Comparison of ENCODE assay signal across 9 cellular contexts in the genomic region with DNA sequence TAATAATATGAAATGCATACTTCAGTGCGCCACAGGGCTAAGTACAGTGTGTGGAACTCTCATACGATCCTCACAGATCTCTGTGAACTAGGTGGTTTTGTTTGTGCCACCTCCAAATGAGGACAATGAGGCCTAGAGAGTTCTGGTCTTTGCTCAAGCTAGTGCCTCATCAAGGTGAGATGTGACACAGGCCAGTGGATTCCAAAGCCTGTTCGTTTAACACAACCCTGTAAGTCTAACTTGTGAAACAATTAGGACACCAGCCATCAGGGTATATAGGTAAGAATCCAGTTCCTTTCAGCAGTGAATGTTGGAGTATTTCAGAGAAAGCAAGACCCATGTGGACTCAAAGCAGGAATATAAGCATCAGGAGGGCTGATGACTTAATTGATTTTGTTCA.
"Had no signal": no experiment of that assay in that cellular context is flagged by ENCODE, and none has a peak within 500 bp of the region (broad histone marks: within the 10 kb centered on the region; RNA-seq: fewer than 3 reads in every experiment).

No MANE protein-coding gene starts in this region.

- H2AFZ ChIP-seq: GM23248 had no signal

- H3K9me3 Mint-ChIP-seq: HFFc6 had no signal

- ATAC-seq: HCT116, K562 had no signal

- H3K27ac ChIP-seq: GM23248 had no signal

- H3K9me3 ChIP-seq: HAP-1 had no signal

- H3K9ac ChIP-seq: GM23248 had no signal

- H3K4me3 Mint-ChIP-seq: HFFc6 had no signal

- H3K27ac Mint-ChIP-seq: HFFc6 had no signal

- H3K36me3 ChIP-seq: HAP-1 had no signal

- DNase-seq: GM23248, GOT3, H7, HFFc6, IMR-90 had no signal

- H3K4me1 ChIP-seq: HAP-1 had no signal

- FAIRE-seq: HTR-8/SVneo, K562 had no signal

- H3K4me3 ChIP-seq: GM23248, HAP-1, K562 had no signal
